ENCODE assay signal across 8 cellular contexts in genomic region chr17:82292251-82293154, GRCh38. TPM values are rescaled to one million over a fixed set of nuclear protein-coding genes. Genes with fewer than 3 reads are reported as not detected.
DNase-seq lines count a peak whose midpoint lies in the region; ATAC-seq and TF ChIP-seq lines count a peak whose summit lies in the region.

No MANE protein-coding gene starts in this region.

- no peaks in the 10 kb centered on the region for H3K9me3 ChIP-seq in left lung

- ATAC-seq in GM19372 (IDR thresholded peaks at IDR 0.05; ENCODE audit: low read depth, unreplicated experiment), result peak; percentile 97
- peak; percentile 96 for ATAC-seq in HG03521 (IDR thresholded peaks at IDR 0.05; ENCODE audit: unreplicated experiment)
- ATAC-seq in left lung, result peak; percentile 89

- peak overlapping the region; percentile 95 for H3K27ac ChIP-seq in C4-2B
- H3K27ac ChIP-seq in left lung, result peak overlapping the region; percentile 92

- DNase-seq in NCI-H69 (lab: John Stamatoyannopoulos, UW) (peak; percentile 100), dermis blood vessel endothelial cell (peak; percentile 99), left lung (peak; percentile 93 to 97)
- DNase-seq in activated CD4-positive, alpha-beta T cell treated with anti-CD3 and anti-CD28 coated beads, Interleukin-2, amount 50 U/mL, for 1 hour, result peak; percentile 88
- peak; percentile 89 for DNase-seq in stimulated activated CD4-positive, alpha-beta T cell treated with anti-CD3 and anti-CD28 coated beads, Interleukin-2, amount 100 ng/mL, for 4 hours (ENCODE audit: low read depth)

- no peaks in the 10 kb centered on the region for H3K27me3 ChIP-seq in left lung

- H3K4me1 ChIP-seq in left lung, result peaks cover 4 to 68% of the 10 kb centered on the region in 2 donors

- intact Hi-C loops in left lung (cut with DNase I), result loop anchor here in 1 of 2 donors (10.0 kb wide), 1 partner anchor 58 kb away; no protein-coding TSS in a partner anchor

- TF ChIP-seq CTCF in C4-2B (conservative IDR thresholded peaks at IDR 0.05) (no peak), left lung (IDR thresholded peaks at IDR 0.05) (no peak)

- no peaks in the 10 kb centered on the region for H3K36me3 ChIP-seq in left lung

- H3K4me3 ChIP-seq in left lung, result peak overlapping the region; percentile 79 to 85

RNA-seq across cellular contexts. Expression of gene CSNK1D, which starts 19.0 kb away (rescaled TPM):
- total RNA-seq in dermis blood vessel endothelial cell, result 39.3 and 69.2 TPM in 2 replicates
- total RNA-seq in left lung, result 100 to 1,000 TPM; 122 to 160 TPM

RNA-seq across cellular contexts. Expression of gene CD7, which starts 24.9 kb away (rescaled TPM):
- total RNA-seq in dermis blood vessel endothelial cell (not detected in 2 replicates), left lung (1 to 10 TPM; 3.7 to 6.6 TPM)

RNA-seq across cellular contexts. Expression of gene SECTM1, which starts 41.1 kb away (rescaled TPM):
- total RNA-seq in dermis blood vessel endothelial cell, result 3.6 and 7.5 TPM in 2 replicates
- total RNA-seq in left lung, result 10 to 100 TPM; 10.5 to 36.8 TPM

Comparison
In these comparisons a context has a peak if more than half of its experiments do, and no peak if none do; other contexts are left out.
1. Peak in every context shown above with its lines: DNase-seq, ATAC-seq, H3K4me3 ChIP-seq and H3K27ac ChIP-seq.